ENCODE assay signal across 21 cellular contexts in the genomic region with DNA sequence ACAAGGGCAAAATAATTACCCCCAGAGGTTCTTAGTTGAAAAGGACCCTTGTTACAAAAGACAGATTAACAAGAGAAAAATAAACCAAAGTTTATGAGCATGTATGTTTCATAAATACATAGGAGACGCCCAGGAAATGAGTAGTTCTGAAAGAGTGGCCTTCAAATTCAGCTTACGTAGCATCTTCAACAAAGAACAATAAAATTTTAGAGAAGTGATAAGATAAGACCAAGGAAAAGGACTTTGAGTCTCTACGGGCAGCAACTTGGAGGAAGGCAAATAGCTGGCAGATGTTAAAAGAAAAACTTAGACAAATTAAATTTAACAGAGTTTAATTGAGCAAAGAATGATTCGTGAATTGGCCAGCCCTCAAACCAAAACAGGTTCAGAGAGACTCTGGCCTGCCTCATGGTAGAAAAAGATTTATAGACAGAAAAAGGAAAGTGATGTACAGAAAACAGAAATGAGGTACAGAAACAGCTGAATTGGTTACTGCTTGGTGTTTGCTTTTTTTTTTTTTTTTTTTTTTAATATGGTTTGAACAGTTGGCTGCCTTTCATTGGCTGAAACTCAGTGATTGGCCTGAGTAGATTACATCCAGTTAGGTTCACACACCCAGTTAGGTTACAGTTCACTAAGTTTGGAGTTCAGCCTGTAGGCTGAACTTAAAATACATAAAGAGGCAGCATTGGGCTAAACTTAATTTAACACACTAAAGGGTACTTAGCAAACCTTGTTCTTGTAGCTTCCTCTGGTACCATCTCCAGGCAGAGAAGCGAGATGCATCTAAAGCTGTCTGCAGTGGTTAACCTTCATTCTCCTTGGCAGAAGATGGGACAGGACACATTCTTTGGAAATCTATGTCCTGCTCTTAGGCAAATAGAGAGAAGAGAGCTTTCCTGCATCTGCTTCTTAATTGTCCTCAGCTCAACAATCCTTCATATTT. TPM values are rescaled to one million over a fixed set of nuclear protein-coding genes. Genes with fewer than 3 reads are reported as not detected.
A peak's percentile ranks its signal among the peaks of the same experiment; 100 is the strongest.
DNase-seq lines count a peak whose midpoint lies in the region; ATAC-seq and TF ChIP-seq lines count a peak whose summit lies in the region.
"Had no signal": no experiment of that assay in that cellular context is flagged by ENCODE, and none has a peak within 500 bp of the region (broad histone marks: within the 10 kb centered on the region; RNA-seq: fewer than 3 reads in every experiment).

No MANE protein-coding gene starts in this region.

- intact Hi-C loops in sciatic nerve (cut with DNase I) = no loop called here

- H3K27ac ChIP-seq in RWPE2 (ENCODE audit: poor library complexity, severe bottlenecking) (peak overlapping the region; percentile 8), epithelial cell of prostate (peak overlapping the region; percentile 34)
- H3K27ac ChIP-seq: PC-9, sigmoid colon, thyroid gland had no signal

- TF ChIP-seq CTCF in RWPE2 (IDR thresholded peaks at IDR 0.05; ENCODE audit: poor library complexity, severe bottlenecking) = no peak

- peak; percentile 76 for DNase-seq in LoVo (ENCODE audit: low spot score)
- DNase-seq in RWPE2 (ENCODE audit: low spot score) = no peak
- DNase-seq in epithelial cell of prostate (ENCODE audit: low read depth, low spot score) = no peak
- peak; percentile 57 for DNase-seq in renal cortical epithelial cell (ENCODE audit: low read depth)
- DNase-seq in DMS53 (lab: John Stamatoyannopoulos, UW) = no peak
- no peak for DNase-seq in sciatic nerve (ENCODE audit: low spot score)
- DNase-seq: activated CD8-positive, alpha-beta memory T cell treated with anti-CD3 and anti-CD28 coated beads, Interleukin-2, amount 10 ng/mL, durations not matched to agents 7 days and 5 days; activated effector memory CD4-positive, alpha-beta T cell treated with Interleukin-2 at 50 U/mL for 16 hours; Caco-2; caudate nucleus; effector CD8-positive, alpha-beta T cell; EL; GOT3; PC-9; sigmoid colon; stimulated activated naive CD4-positive, alpha-beta T cell had no signal

- H3K36me3 ChIP-seq in RWPE2 (ENCODE audit: low read depth) = no peaks in the 10 kb centered on the region
- H3K36me3 ChIP-seq: sigmoid colon, thyroid gland had no signal

- no peak overlapping the region for H3K4me3 ChIP-seq in RWPE2 (ENCODE audit: severe bottlenecking)
- H3K4me3 ChIP-seq: PC-9, sigmoid colon, thyroid gland had no signal

- H3K9me3 ChIP-seq in RWPE2 (ENCODE audit: severe bottlenecking) = no peaks in the 10 kb centered on the region
- H3K9me3 ChIP-seq: Caco-2, sigmoid colon, thyroid gland had no signal

- H3K4me1 ChIP-seq in RWPE2 (ENCODE audit: insufficient read depth, poor library complexity, severe bottlenecking) = peaks cover 16% of the 10 kb centered on the region
- H3K4me1 ChIP-seq: sigmoid colon, thyroid gland had no signal

- no peak for ATAC-seq in RWPE2 (ENCODE audit: low read depth)
- no peak for ATAC-seq in GM18498 (IDR thresholded peaks at IDR 0.05; ENCODE audit: unreplicated experiment)
- ATAC-seq in sciatic nerve = no peak
- ATAC-seq: activated CD8-positive, alpha-beta memory T cell treated with anti-CD3 and anti-CD28 coated beads, Interleukin-2, amount 10 ng/mL, durations not matched to agents 7 days and 5 days had no signal

- H3K27me3 ChIP-seq in RWPE2 (ENCODE audit: insufficient read depth, poor library complexity, severe bottlenecking) = no peaks in the 10 kb centered on the region
- H3K27me3 ChIP-seq: sigmoid colon, thyroid gland had no signal

RNA-seq across cellular contexts. Expression of a gene that starts 23.2 kb away (rescaled TPM):
- 0.17 and 0.70 TPM in 2 replicates for total RNA-seq in renal cortical epithelial cell
- 5.9 TPM for total RNA-seq in sciatic nerve
- total RNA-seq: B cell, LHCN-M2, osteoblast, PC-9 had no signal

Comparison
In these comparisons a context has a peak if more than half of its experiments do, and no peak if none do; other contexts are left out.
1. DNase-seq: peak in LoVo (single experiment) and renal cortical epithelial cell (single experiment); none in RWPE2 (single experiment), epithelial cell of prostate (single experiment), DMS53 (single experiment) and sciatic nerve (single experiment).